Comparison of ENCODE assay signal across 25 cellular contexts in genomic region chr7:131518626-131519025, GRCh38. TPM values are rescaled to one million over a fixed set of nuclear protein-coding genes. Genes with fewer than 3 reads are reported as not detected.
A peak's percentile ranks its signal among the peaks of the same experiment; 100 is the strongest.
DNase-seq lines count a peak whose midpoint lies in the region; ATAC-seq and TF ChIP-seq lines count a peak whose summit lies in the region.
"Had no signal": no experiment of that assay in that cellular context is flagged by ENCODE, and none has a peak within 500 bp of the region (broad histone marks: within the 10 kb centered on the region; RNA-seq: fewer than 3 reads in every experiment).

No MANE protein-coding gene starts in this region.

- TF ChIP-seq CTCF in heart right ventricle (IDR thresholded peaks at IDR 0.05) = no peak
- TF ChIP-seq CTCF in PC-9 (conservative IDR thresholded peaks at IDR 0.05) = no peak

- H3K9me3 ChIP-seq in Karpas-422 (ENCODE audit: low read length) = no peaks in the 10 kb centered on the region
- no peaks in the 10 kb centered on the region for H3K9me3 ChIP-seq in heart right ventricle
- H3K9me3 ChIP-seq in subcutaneous abdominal adipose tissue (ENCODE audit: control insufficient read depth in 5 of 5, low read length in 5 of 5) = no peaks in the 10 kb centered on the region
- no peaks in the 10 kb centered on the region for H3K9me3 ChIP-seq in PC-9 (ENCODE audit: insufficient read depth, low read depth)
- H3K9me3 ChIP-seq: left lung, testis, vagina had no signal

- BruUV-seq in PC-9 (replicated peaks; lab: Mats Ljungman, UMichigan) = no TSS peak

- H3K27ac ChIP-seq in Karpas-422 (ENCODE audit: low read length) (no peak overlapping the region), heart right ventricle (peak overlapping the region in 9 of 10 donors; percentile 31 to 89 (median 73)), subcutaneous abdominal adipose tissue (ENCODE audit: low read depth, low read length) (peak overlapping the region; percentile 3), PC-9 (no peak overlapping the region)
- H3K27ac ChIP-seq: vagina had no signal

- H3K4me2 ChIP-seq in Karpas-422 (ENCODE audit: low read depth, low read length, poor library complexity, severe bottlenecking) = no peak overlapping the region
- H3K4me2 ChIP-seq in PC-9 = no peak overlapping the region

- H4K20me1 ChIP-seq in Karpas-422 (ENCODE audit: insufficient read depth, low read depth, low read length) (0 out of 2 replicates have a peak, but pooled peaks cover 3% of the 10 kb centered on the region), PC-9 (ENCODE audit: insufficient read depth) (peaks cover 4% of the 10 kb centered on the region; the same call in 1 of the 2 replicates)

- no peak for ATAC-seq in heart right ventricle
- ATAC-seq: activated CD4-positive, alpha-beta T cell treated with anti-CD3 and anti-CD28 coated beads for 36 hours; left lung; naive thymus-derived CD8-positive, alpha-beta T cell; PC-3 had no signal

- DNase-seq in Karpas-422 (peak; percentile 38), heart right ventricle (no peak), mesenteric fat pad (ENCODE audit: low spot score) (peak; percentile 45), DMS53 treated with DMSO at 0.1 percent for 48 hours (lab: John Stamatoyannopoulos, UW; ENCODE audit: unreplicated experiment) (no peak), activated T-cell treated with anti-CD3 and anti-CD28 coated beads for 4 hours (no peak), PC-9 (no peak), dedifferentiated amniotic fluid mesenchymal stem cell (ENCODE audit: extremely low spot score) (no peak)
- DNase-seq: activated CD4-positive, alpha-beta T cell treated with anti-CD3 and anti-CD28 coated beads for 36 hours; activated effector memory CD4-positive, alpha-beta T cell treated with Interleukin-2 at 50 U/mL for 16 hours; anterior cingulate cortex; CD4-positive, alpha-beta memory T cell; effector CD8-positive, alpha-beta T cell; KG1; left lung; MM.1S; naive thymus-derived CD8-positive, alpha-beta T cell; NCI-H1930; NCI-H526; PC-3; SHP77; small intestine; stimulated activated naive CD4-positive, alpha-beta T cell treated with Interleukin-2 at 50 U/mL for 16 hours; testis had no signal

- H3K79me2 ChIP-seq in Karpas-422 (ENCODE audit: low read length) (no peaks in the 10 kb centered on the region), PC-9 (ENCODE audit: low read depth) (peaks cover 85% of the 10 kb centered on the region)

- no peaks in the 10 kb centered on the region for H3K36me3 ChIP-seq in Karpas-422 (ENCODE audit: insufficient read depth, low read length)
- no peaks in the 10 kb centered on the region for H3K36me3 ChIP-seq in heart right ventricle
- H3K36me3 ChIP-seq in subcutaneous abdominal adipose tissue (ENCODE audit: control insufficient read depth in 5 of 5, insufficient read depth in 5 of 5, low read length in 5 of 5) = no peaks in the 10 kb centered on the region
- H3K36me3 ChIP-seq in PC-9 (ENCODE audit: low read depth) = 0 out of 2 replicates have a peak, but pooled peaks cover 10% of the 10 kb centered on the region
- H3K36me3 ChIP-seq: left lung, vagina had no signal

- no peaks in the 10 kb centered on the region for H3K4me1 ChIP-seq in Karpas-422 (ENCODE audit: low read length)
- peaks cover 2 to 91% (median 46%) of the 10 kb centered on the region in 9 donors for H3K4me1 ChIP-seq in heart right ventricle
- H3K4me1 ChIP-seq in subcutaneous abdominal adipose tissue (ENCODE audit: control insufficient read depth in 5 of 5, insufficient read depth in 5 of 5, low read length in 5 of 5) = peaks cover 0 to 43% (median 3%) of the 10 kb centered on the region in 5 donors
- peaks cover 52% of the 10 kb centered on the region for H3K4me1 ChIP-seq in PC-9 (replicated peaks; ENCODE audit: insufficient read depth)
- H3K4me1 ChIP-seq: vagina had no signal

- H3K27me3 ChIP-seq in Karpas-422 (ENCODE audit: low read length) (no peaks in the 10 kb centered on the region), heart right ventricle (no peaks in the 10 kb centered on the region), subcutaneous abdominal adipose tissue (ENCODE audit: control insufficient read depth in 5 of 5, insufficient read depth in 4 of 5, low read length in 5 of 5) (no peaks in the 10 kb centered on the region), PC-9 (ENCODE audit: insufficient read depth, low read depth) (no peaks in the 10 kb centered on the region)
- H3K27me3 ChIP-seq: left lung, testis, vagina had no signal

- intact Hi-C loops in heart right ventricle (cut with DNase I) (loop anchor here in 2 of 10 donors (5.0 to 10.0 kb wide), 2 partner anchors 39 to 106 kb away; partner anchors contain the start of gene PODXL (in 1 of the 2)), PC-9 (cut with micrococcal nuclease; ENCODE audit: unreplicated experiment) (no loop called here)

- CTCF ChIA-PET in PC-9 (lab: Charles Lee) = interaction anchor here (0.6 kb wide), 1 partner anchor 706 kb away, joined by 3 read pairs; no protein-coding TSS in a partner anchor

- H3K4me3 ChIP-seq in Karpas-422 (ENCODE audit: low read length) (no peak overlapping the region), heart right ventricle (no peak overlapping the region), subcutaneous abdominal adipose tissue (ENCODE audit: low read depth in 1 of 5, low read length in 5 of 5) (no peak overlapping the region), PC-9 (no peak overlapping the region)
- H3K4me3 ChIP-seq: left lung, testis, vagina had no signal

- 74 to 81% methylated on average over 11 of the region's 11 CpGs for WGBS in heart right ventricle, 2 donors

- H3K9ac ChIP-seq in Karpas-422 (ENCODE audit: low read length) = no peak overlapping the region
- no peak overlapping the region for H3K9ac ChIP-seq in subcutaneous abdominal adipose tissue (ENCODE audit: low read length in 5 of 5)

- no peaks in the 10 kb centered on the region for H3K9me2 ChIP-seq in Karpas-422 (replicated peaks; ENCODE audit: insufficient read depth, low read length)
- no peaks in the 10 kb centered on the region for H3K9me2 ChIP-seq in PC-9 (ENCODE audit: insufficient read depth)

- H3F3A ChIP-seq in PC-9 (ENCODE audit: insufficient read depth, low read depth) = peaks cover 63% of the 10 kb centered on the region

- H2AFZ ChIP-seq in Karpas-422 (ENCODE audit: low read length) = no peak overlapping the region
- H2AFZ ChIP-seq in PC-9 = no peak overlapping the region

- POLR2A ChIA-PET in PC-9 (lab: Charles Lee; ENCODE audit: unreplicated experiment) = no interaction called here

RNA-seq across cellular contexts. Expression of gene PODXL, which starts 37.8 kb away (rescaled TPM):
- total RNA-seq in Karpas-422 (2014; rRNA removed; shearing (Covaris generic); ENCODE audit: low replicate concordance) = 1.5 and 3.4 TPM in 2 replicates
- total RNA-seq in heart right ventricle (100 to 1,000 TPM in 1 of 10 donors, 10 to 100 TPM in 9; 43.7 to 162 (median 71.0) TPM), mesenteric fat pad (32.6 TPM), PC-9 (2021) (57.5 and 75.3 TPM in 2 replicates)
- 10 to 100 TPM; 34.4 to 41.3 TPM for polyA plus RNA-seq in heart right ventricle

Comparison
In these comparisons a context has a peak if more than half of its experiments do, and no peak if none do; other contexts are left out.
1. DNase-seq: peak in Karpas-422 (single experiment) and mesenteric fat pad (single experiment); none in heart right ventricle (0 of 2), DMS53 treated with DMSO at 0.1 percent for 48 hours (single experiment), activated T-cell treated with anti-CD3 and anti-CD28 coated beads for 4 hours (single experiment), PC-9 (0 of 2) and dedifferentiated amniotic fluid mesenchymal stem cell (single experiment).
2. H3K27ac ChIP-seq: peak in heart right ventricle (9 of 10) and subcutaneous abdominal adipose tissue (single experiment); none in Karpas-422 (single experiment) and PC-9 (single experiment).